9 cellular contexts compared by ENCODE assay signal in the genomic region with DNA sequence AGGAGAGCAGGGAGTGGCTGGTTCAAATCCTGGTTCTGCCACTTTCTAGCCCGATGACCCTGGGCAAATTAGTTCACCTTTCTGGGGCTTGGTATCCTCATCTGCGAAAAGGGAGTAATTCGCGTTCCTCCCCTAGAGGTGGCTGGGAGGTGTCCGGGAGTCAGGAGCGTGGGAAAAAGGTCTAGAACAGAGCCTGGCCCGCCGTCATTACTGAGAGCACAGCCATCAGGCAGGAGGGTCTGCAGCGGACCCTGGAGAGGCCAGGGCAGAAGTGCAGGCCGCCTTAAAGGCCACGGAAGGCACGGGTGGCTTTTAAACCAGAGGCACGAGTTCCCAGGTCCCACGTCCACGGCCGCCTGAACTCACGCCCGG. TPM values are rescaled to one million over a fixed set of nuclear protein-coding genes. Genes with fewer than 3 reads are reported as not detected.
A peak's percentile ranks its signal among the peaks of the same experiment; 100 is the strongest.
DNase-seq lines count a peak whose midpoint lies in the region; ATAC-seq, FAIRE-seq and TF ChIP-seq lines count a peak whose summit lies in the region.
"Had no signal": no experiment of that assay in that cellular context is flagged by ENCODE, and none has a peak within 500 bp of the region (broad histone marks: within the 10 kb centered on the region; RNA-seq: fewer than 3 reads in every experiment).

No MANE protein-coding gene starts in this region.

- DNase-seq in H7 (no peak), right cardiac atrium (no peak), small intestine (no peak), GM12891 (ENCODE audit: insufficient read length, low spot score) (no peak), NCI-H1436 (lab: John Stamatoyannopoulos, UW) (no peak)
- DNase-seq: cortex of kidney had no signal

- TF ChIP-seq CTCF in WI38 (IDR thresholded peaks at IDR 0.05; ENCODE audit: low read depth, low read length), result no peak

- no peak for FAIRE-seq in small intestine (lab: Jason Lieb, UNC)
- FAIRE-seq in GM12891 (lab: Jason Lieb, UNC), result no peak

- H3K9me3 ChIP-seq in right cardiac atrium (ENCODE audit: control insufficient read depth, low read length) (no peaks in the 10 kb centered on the region), small intestine (ENCODE audit: control insufficient read depth, low read depth) (no peaks in the 10 kb centered on the region)

- ATAC-seq in right cardiac atrium (no peak), GM18858 (IDR thresholded peaks at IDR 0.05; ENCODE audit: unreplicated experiment) (no peak), HG03565 (IDR thresholded peaks at IDR 0.05; ENCODE audit: unreplicated experiment) (no peak)

- H3K36me3 ChIP-seq in H7 (replicated peaks; ENCODE audit: control insufficient read depth, insufficient read depth, low read length) (peaks cover 6% of the 10 kb centered on the region), small intestine (ENCODE audit: control insufficient read depth in 2 of 2, insufficient read depth in 2 of 2, low read length in 2 of 2) (peaks cover 2 to 5% of the 10 kb centered on the region in 2 donors)

- H3K4me1 ChIP-seq in right cardiac atrium (ENCODE audit: control insufficient read depth, insufficient read depth, low read length), result peaks cover 15% of the 10 kb centered on the region
- H3K4me1 ChIP-seq in small intestine (ENCODE audit: control insufficient read depth in 2 of 2, insufficient read depth in 1 of 2, low read depth in 1 of 2, low read length in 1 of 2), result peaks cover 9 to 14% of the 10 kb centered on the region in 2 donors

- H3K4me3 ChIP-seq in H7 (ENCODE audit: insufficient read depth, low read depth, low read length) (peak overlapping the region; percentile 97), WI38 (ENCODE audit: low read depth, low read length) (peak overlapping the region; percentile 90), right cardiac atrium (ENCODE audit: low read length) (peak overlapping the region; percentile 84), small intestine (ENCODE audit: low read depth in 1 of 2, low read length in 2 of 2) (peak overlapping the region; percentile 77 to 80)

- intact Hi-C loops in right cardiac atrium (cut with DNase I), result no loop called here

- no peak for TF ChIP-seq POLR2A in GM12891 (IDR thresholded peaks at IDR 0.05; ENCODE audit: low read depth, low read length)

- H3K27ac ChIP-seq in right cardiac atrium (ENCODE audit: low read length) (no peak overlapping the region), small intestine (ENCODE audit: low read depth in 1 of 2, low read length in 1 of 2) (no peak overlapping the region)

- 6% methylated on average over 18 of the region's 18 CpGs for WGBS in right cardiac atrium
- WGBS in small intestine, 3 donors, result 1 to 4% (median 2%) methylated on average over 18 of the region's 18 CpGs

- peaks cover 36% of the 10 kb centered on the region for H3K27me3 ChIP-seq in H7 (ENCODE audit: control insufficient read depth, insufficient read depth, low read length)
- H3K27me3 ChIP-seq in right cardiac atrium (ENCODE audit: control insufficient read depth, insufficient read depth), result no peaks in the 10 kb centered on the region
- H3K27me3 ChIP-seq in small intestine (ENCODE audit: control insufficient read depth in 2 of 2, insufficient read depth in 2 of 2, low read length in 2 of 2), result no peaks in the 10 kb centered on the region

TF ChIP-seq in GM12891, 5 proteins besides CTCF, POLR2A, EP300 and RAD21:
- TF ChIP-seq SPI1 (IDR thresholded peaks at IDR 0.05; ENCODE audit: low read depth, low read length), result no peak
- TF ChIP-seq TAF1 (IDR thresholded peaks at IDR 0.05; ENCODE audit: low read depth, low read length), result no peak

RNA-seq across cellular contexts. Expression of gene PANK4, which starts 0.9 kb away (rescaled TPM):
- 62.5 and 79.0 TPM in 2 replicates for total RNA-seq in H7 (2014; rRNA removed; shearing (Covaris generic))
- total RNA-seq in right cardiac atrium, result 10 to 100 TPM; 35.2 to 51.3 (median 45.1) TPM
- polyA plus RNA-seq in right cardiac atrium, result 38.7 TPM
- 10 to 100 TPM; 14.8 to 21.7 (median 18.9) TPM for polyA plus RNA-seq in small intestine
- 12.6 TPM for polyA plus RNA-seq in GM12891 (2012; ENCODE audit: low read depth, missing spikeins)

RNA-seq across cellular contexts. Expression of gene HES5, which starts 4.6 kb away (rescaled TPM):
- total RNA-seq in H7 (2014; rRNA removed; shearing (Covaris generic)), result 0.07 and 0.33 TPM in 2 replicates
- total RNA-seq in right cardiac atrium, result 1 to 10 TPM in 2 of 4 donors, under 1 TPM in 2; 0.61 to 1.8 (median 1.2) TPM
- 0.52 TPM for polyA plus RNA-seq in right cardiac atrium
- polyA plus RNA-seq in small intestine, result under 1 TPM in 1 of 3 donors, not detected in 2; 0.30 TPM
- polyA plus RNA-seq in GM12891 (2012; ENCODE audit: low read depth, missing spikeins), result not detected

RNA-seq across cellular contexts. Expression of gene TNFRSF14, which starts 30.7 kb away (rescaled TPM):
- 0.07 and 0.55 TPM in 2 replicates for total RNA-seq in H7 (2014; rRNA removed; shearing (Covaris generic))
- 10 to 100 TPM; 17.6 to 25.5 (median 21.8) TPM for total RNA-seq in right cardiac atrium
- polyA plus RNA-seq in right cardiac atrium (27.6 TPM), small intestine (100 to 1,000 TPM; 164 to 398 (median 333) TPM)
- polyA plus RNA-seq in GM12891 (2012; ENCODE audit: low read depth, missing spikeins), result 96.9 TPM

RNA-seq across cellular contexts. Expression of gene PLCH2, which starts 49.4 kb away (rescaled TPM):
- 0.24 and 0.37 TPM in 2 replicates for total RNA-seq in H7 (2014; rRNA removed; shearing (Covaris generic))
- total RNA-seq in right cardiac atrium, result under 1 TPM in 3 of 4 donors, not detected in 1; 0.08 to 0.64 (median 0.09) TPM
- polyA plus RNA-seq in right cardiac atrium, result 0.16 TPM
- 1 to 10 TPM in 2 of 3 donors, under 1 TPM in 1; 0.22 to 1.1 (median 1.1) TPM for polyA plus RNA-seq in small intestine
- 0.51 TPM for polyA plus RNA-seq in GM12891 (2012; ENCODE audit: low read depth, missing spikeins)

Comparison
In these comparisons a context has a peak if more than half of its experiments do, and no peak if none do; other contexts are left out.
1. RNA of gene TNFRSF14, which starts 30.7 kb away (total RNA-seq): 17.6 to 25.5 TPM in right cardiac atrium; 0.07 to 0.55 TPM in H7; every median in the first group is over 10 times any median in the second.
2. Peak in every context shown above with its lines, with median percentiles within 50 percentile points of each other: H3K4me3 ChIP-seq.